1 cellular context compared by ENCODE assay signal in the genomic region with DNA sequence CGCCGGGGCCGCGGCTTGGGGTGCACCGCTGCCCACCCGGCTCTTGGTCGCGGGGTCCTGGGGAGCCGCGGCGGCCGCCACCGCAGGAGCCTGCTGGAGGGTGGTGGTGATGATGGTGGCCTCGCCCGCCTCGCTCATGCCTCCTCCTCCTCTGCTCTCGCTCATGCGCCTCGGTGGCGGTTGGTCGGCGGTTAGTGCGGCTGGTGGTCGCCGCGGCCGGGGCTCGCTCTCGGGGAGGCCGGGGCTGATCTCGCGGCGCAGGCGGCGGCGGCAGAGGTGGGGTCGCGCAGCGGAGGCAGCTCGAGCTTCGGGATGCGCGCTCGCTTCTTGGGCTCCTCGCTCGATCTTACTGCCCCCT.
TF ChIP-seq lines count a peak whose summit lies in the region.

No MANE protein-coding gene starts in this region.

TF ChIP-seq in SK-N-SH, 30 proteins besides CTCF, POLR2A, EP300 and RAD21 (continued from another document):
- TF ChIP-seq, protein P1, sequence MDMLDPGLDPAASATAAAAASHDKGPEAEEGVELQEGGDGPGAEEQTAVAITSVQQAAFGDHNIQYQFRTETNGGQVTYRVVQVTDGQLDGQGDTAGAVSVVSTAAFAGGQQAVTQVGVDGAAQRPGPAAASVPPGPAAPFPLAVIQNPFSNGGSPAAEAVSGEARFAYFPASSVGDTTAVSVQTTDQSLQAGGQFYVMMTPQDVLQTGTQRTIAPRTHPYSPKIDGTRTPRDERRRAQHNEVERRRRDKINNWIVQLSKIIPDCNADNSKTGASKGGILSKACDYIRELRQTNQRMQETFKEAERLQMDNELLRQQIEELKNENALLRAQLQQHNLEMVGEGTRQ (IDR thresholded peaks at IDR 0.05; ENCODE audit: borderline replicate concordance, low read depth, low read length) = no peak
- TF ChIP-seq TAF1 (IDR thresholded peaks at IDR 0.05; ENCODE audit: borderline replicate concordance, low read depth, low read length) (no peak), NFIC (IDR thresholded peaks at IDR 0.05; ENCODE audit: borderline replicate concordance) (no peak), FOXM1 (IDR thresholded peaks at IDR 0.05; ENCODE audit: low read depth) (no peak), MEF2A (IDR thresholded peaks at IDR 0.05; ENCODE audit: borderline replicate concordance, low read depth) (no peak)
- TF ChIP-seq, protein P2, sequence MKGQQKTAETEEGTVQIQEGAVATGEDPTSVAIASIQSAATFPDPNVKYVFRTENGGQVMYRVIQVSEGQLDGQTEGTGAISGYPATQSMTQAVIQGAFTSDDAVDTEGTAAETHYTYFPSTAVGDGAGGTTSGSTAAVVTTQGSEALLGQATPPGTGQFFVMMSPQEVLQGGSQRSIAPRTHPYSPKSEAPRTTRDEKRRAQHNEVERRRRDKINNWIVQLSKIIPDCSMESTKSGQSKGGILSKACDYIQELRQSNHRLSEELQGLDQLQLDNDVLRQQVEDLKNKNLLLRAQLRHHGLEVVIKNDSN (IDR thresholded peaks at IDR 0.05; ENCODE audit: borderline replicate concordance, low read depth) = no peak
TF ChIP-seq in SK-N-SH: peak in this region for 0.
